ENCODE assay signal across 27 cellular contexts in the genomic region with DNA sequence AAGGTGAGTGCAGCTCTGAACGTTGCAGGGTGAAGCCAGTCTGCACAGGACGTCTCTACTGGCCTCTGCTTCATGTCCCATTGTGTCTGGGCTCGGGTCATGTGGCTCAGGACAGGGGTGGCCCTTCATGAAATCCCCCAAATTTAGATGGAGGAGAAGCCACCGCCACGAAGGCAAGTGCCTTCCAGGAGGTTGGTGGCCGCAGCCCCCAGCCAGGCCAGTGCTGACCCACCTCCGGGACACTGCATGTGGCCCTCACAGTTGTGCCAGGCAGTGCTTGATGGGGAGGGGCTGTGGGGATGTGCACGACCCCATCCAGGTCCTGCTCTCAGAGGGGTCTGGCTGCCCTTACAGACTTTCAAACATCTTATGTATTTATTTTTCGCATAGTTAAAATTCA.
"Had no signal": no experiment of that assay in that cellular context is flagged by ENCODE, and none has a peak within 500 bp of the region (broad histone marks: within the 10 kb centered on the region; RNA-seq: fewer than 3 reads in every experiment).

No MANE protein-coding gene starts in this region.

- H3K36me3 ChIP-seq: colonic mucosa, esophagus muscularis mucosa, gastroesophageal sphincter, heart left ventricle, lower lobe of right lung, ovary, sigmoid colon, stomach, thoracic aorta, transverse colon, upper lobe of right lung, uterus had no signal

- H3K27ac Mint-ChIP-seq: dendritic cell treated with granulocyte-macrophage colony-stimulating factor and Interleukin-4, amounts not matched to agents 40 ng/mL and 50 ng/mL, for 4 days; natural killer cell; stimulated activated effector memory CD8-positive, alpha-beta T cell treated with anti-CD3 and anti-CD28 coated beads, Interleukin-12 subunit alpha, Interleukin-12 subunit beta, amount 100 ng/mL, for 72 hours had no signal

- H3K36me3 Mint-ChIP-seq: natural killer cell; stimulated activated effector memory CD8-positive, alpha-beta T cell treated with anti-CD3 and anti-CD28 coated beads, Interleukin-12 subunit alpha, Interleukin-12 subunit beta, amount 100 ng/mL, for 72 hours had no signal

- FAIRE-seq: endothelial cell of umbilical vein, islet of Langerhans had no signal

- H3K4me3 ChIP-seq: colonic mucosa, esophagus muscularis mucosa, gastroesophageal sphincter, heart left ventricle, hepatocyte, lower lobe of right lung, ovary, psoas muscle, sigmoid colon, stomach, thoracic aorta, transverse colon, upper lobe of right lung, uterus had no signal

- DNase-seq: colonic mucosa; effector memory CD4-positive, alpha-beta T cell; foreskin keratinocyte; heart left ventricle; left colon; left ventricle myocardium superior; lower lobe of right lung; natural killer cell; occipital lobe; ovary; psoas muscle; sigmoid colon; stimulated activated CD4-positive, alpha-beta T cell treated with anti-CD3 and anti-CD28 coated beads, Interleukin-2, amount 100 ng/mL, for 24 hours; stimulated activated CD4-positive, alpha-beta T cell treated with anti-CD3 and anti-CD28 coated beads, Interleukin-4, amount 100 ng/mL, for 24 hours; stimulated activated naive CD4-positive, alpha-beta T cell treated with Interleukin-2 at 50 U/mL for 16 hours; stomach; transverse colon; upper lobe of right lung; uterus had no signal

- H3K4me1 Mint-ChIP-seq: natural killer cell; stimulated activated effector memory CD8-positive, alpha-beta T cell treated with anti-CD3 and anti-CD28 coated beads, Interleukin-12 subunit alpha, Interleukin-12 subunit beta, amount 100 ng/mL, for 72 hours had no signal

- H3K4me1 ChIP-seq: colonic mucosa, esophagus muscularis mucosa, foreskin keratinocyte, gastroesophageal sphincter, heart left ventricle, lower lobe of right lung, psoas muscle, sigmoid colon, stomach, transverse colon, upper lobe of right lung, uterus had no signal

- ATAC-seq: foreskin keratinocyte; gastroesophageal sphincter; heart left ventricle; left colon; lower lobe of right lung; stimulated activated effector memory CD8-positive, alpha-beta T cell treated with anti-CD3 and anti-CD28 coated beads, Interleukin-12 subunit alpha, Interleukin-12 subunit beta, amount 100 ng/mL, for 72 hours; upper lobe of right lung had no signal

- H3K4me2 ChIP-seq: hepatocyte had no signal

- H3K4me3 Mint-ChIP-seq: dendritic cell treated with granulocyte-macrophage colony-stimulating factor and Interleukin-4, amounts not matched to agents 40 ng/mL and 50 ng/mL, for 4 days; natural killer cell; stimulated activated effector memory CD8-positive, alpha-beta T cell treated with anti-CD3 and anti-CD28 coated beads, Interleukin-12 subunit alpha, Interleukin-12 subunit beta, amount 100 ng/mL, for 72 hours had no signal

- H2AFZ ChIP-seq: hepatocyte had no signal

- H3K27me3 ChIP-seq: colonic mucosa, foreskin keratinocyte, hepatocyte, ovary, sigmoid colon, transverse colon, upper lobe of right lung, uterus had no signal

- H3K9me3 Mint-ChIP-seq: dendritic cell treated with granulocyte-macrophage colony-stimulating factor and Interleukin-4, amounts not matched to agents 40 ng/mL and 50 ng/mL, for 4 days; natural killer cell; stimulated activated effector memory CD8-positive, alpha-beta T cell treated with anti-CD3 and anti-CD28 coated beads, Interleukin-12 subunit alpha, Interleukin-12 subunit beta, amount 100 ng/mL, for 72 hours had no signal

- H3K27me3 Mint-ChIP-seq: dendritic cell treated with granulocyte-macrophage colony-stimulating factor and Interleukin-4, amounts not matched to agents 40 ng/mL and 50 ng/mL, for 4 days had no signal

- H3K27ac ChIP-seq: colonic mucosa, foreskin keratinocyte, heart left ventricle, hepatocyte, lower lobe of right lung, ovary, psoas muscle, stomach, thoracic aorta, upper lobe of right lung, uterus had no signal

- H3K9me3 ChIP-seq: colonic mucosa, esophagus muscularis mucosa, gastroesophageal sphincter, heart left ventricle, lower lobe of right lung, ovary, psoas muscle, sigmoid colon, stomach, thoracic aorta, transverse colon, upper lobe of right lung, uterus had no signal
